ENCODE assay signal across 11 cellular contexts in genomic region chr2:200705305-200705985, GRCh38.
DNase-seq lines count a peak whose midpoint lies in the region; ATAC-seq, FAIRE-seq and TF ChIP-seq lines count a peak whose summit lies in the region.
"Had no signal": no experiment of that assay in that cellular context is flagged by ENCODE, and none has a peak within 500 bp of the region (broad histone marks: within the 10 kb centered on the region; RNA-seq: fewer than 3 reads in every experiment).

No MANE protein-coding gene starts in this region.

- no peak overlapping the region for H4K8ac ChIP-seq in H9 (replicated peaks; ENCODE audit: insufficient read length, low read depth, low read length)

- no peaks in the 10 kb centered on the region for H3K36me3 ChIP-seq in keratinocyte (ENCODE audit: control insufficient read depth in 2 of 2, extremely low read depth in 1 of 2, insufficient read depth in 2 of 2, low read length in 2 of 2)
- H3K36me3 ChIP-seq in tibial artery = no peaks in the 10 kb centered on the region

- no peak overlapping the region for H3K4ac ChIP-seq in H9 (ENCODE audit: low read depth, low read length)

- peaks cover 11 to 24% of the 10 kb centered on the region in 2 experiments for H3K4me1 Mint-ChIP-seq in H9

- H3K4me3 ChIP-seq in A549 (no peak overlapping the region), choroid plexus epithelial cell (ENCODE audit: low read depth, low read length) (no peak overlapping the region), keratinocyte (ENCODE audit: control insufficient read depth in 2 of 3, extremely low read depth in 1 of 3, insufficient read depth in 2 of 3, low read depth in 1 of 3, low read length in 3 of 3) (no peak overlapping the region), tibial artery (no peak overlapping the region), coronary artery (no peak overlapping the region)

- H2BK12ac ChIP-seq in H9 (ENCODE audit: insufficient read length, low read depth, low read length) = no peak overlapping the region

- H3K27me3 Mint-ChIP-seq in H9 (ENCODE audit: low read depth) = peaks cover 1% of the 10 kb centered on the region; the same call in 1 of the 2 replicates

- H3K27ac Mint-ChIP-seq in H9 = peak overlapping the region in 1 of 3 experiments; percentile 8; a peak in 2 of 7 replicates

- no peak for FAIRE-seq in A549 (lab: Jason Lieb, UNC)
- FAIRE-seq in keratinocyte (lab: Jason Lieb, UNC) = no peak

- H3K4me1 ChIP-seq in A549 = peaks cover 12% of the 10 kb centered on the region
- no peaks in the 10 kb centered on the region for H3K4me1 ChIP-seq in H9 (ENCODE audit: insufficient read depth, low read length)
- H3K4me1 ChIP-seq in keratinocyte (ENCODE audit: control insufficient read depth, extremely low read depth, insufficient read depth, low read length) = no peaks in the 10 kb centered on the region
- no peaks in the 10 kb centered on the region for H3K4me1 ChIP-seq in tibial artery

- no peak for TF ChIP-seq EP300 in A549 (IDR thresholded peaks at IDR 0.05)

- no peak overlapping the region for H3K56ac ChIP-seq in H9 (ENCODE audit: insufficient read length, low read depth, low read length)

- no peaks in the 10 kb centered on the region for H3K27me3 ChIP-seq in H9 (ENCODE audit: insufficient read depth, low read length)
- no peaks in the 10 kb centered on the region for H3K27me3 ChIP-seq in keratinocyte (ENCODE audit: control insufficient read depth, extremely low read depth, insufficient read depth, low read length)
- peaks cover 0 to 9% of the 10 kb centered on the region in 2 donors for H3K27me3 ChIP-seq in tibial artery

- dilution Hi-C loops in keratinocyte (cut with MboI; ENCODE audit: extremely low pct_ligation_motif_present, low sequenced_read_pairs) = no loop called here

- intact Hi-C loops in tibial artery (cut with DNase I; ENCODE audit: low total_unique reads) = no loop called here

- POLR2A ChIA-PET in A549 (lab: Yijun Ruan, JAX) = no interaction called here

- no peak overlapping the region for H2BK20ac ChIP-seq in H9 (ENCODE audit: low read depth, low read length, poor library complexity, severe bottlenecking)

- H3K23ac ChIP-seq in H9 (ENCODE audit: insufficient read length, low read depth, low read length) = no peak overlapping the region

- H2AFZ ChIP-seq in H9 (ENCODE audit: low read length) (no peak overlapping the region), keratinocyte (ENCODE audit: control insufficient read depth, low read length) (no peak overlapping the region)

- no peaks in the 10 kb centered on the region for H4K20me1 ChIP-seq in H9 (ENCODE audit: control insufficient read depth, insufficient read depth, insufficient read length)
- no peaks in the 10 kb centered on the region for H4K20me1 ChIP-seq in keratinocyte (ENCODE audit: control insufficient read depth, extremely low read depth, insufficient read depth, low read length)

- peak; percentile 52 to 75; a peak in 3 of 6 replicates for ATAC-seq in A549
- ATAC-seq in GM21367 (IDR thresholded peaks at IDR 0.05; ENCODE audit: unreplicated experiment) = no peak

- 0 out of 6 replicates have a peak overlapping the region, but pooled peaks of 1 of the 2 experiments have one; percentile 8 for H3K27ac ChIP-seq in A549
- no peak overlapping the region for H3K27ac ChIP-seq in H9 (ENCODE audit: insufficient read length, low read depth, low read length)
- no peak overlapping the region for H3K27ac ChIP-seq in keratinocyte (ENCODE audit: control insufficient read depth, insufficient read depth, low read length)
- no peak overlapping the region for H3K27ac ChIP-seq in tibial artery
- H3K27ac ChIP-seq in coronary artery = no peak overlapping the region

- peak; percentile 33 for TF ChIP-seq CTCF in A549 (IDR thresholded peaks at IDR 0.05)
- TF ChIP-seq CTCF in H9 (conservative IDR thresholded peaks at IDR 0.05) = peak; percentile 71
- TF ChIP-seq CTCF in choroid plexus epithelial cell (conservative IDR thresholded peaks at IDR 0.05; ENCODE audit: low read depth, low read length) = peak; percentile 74
- TF ChIP-seq CTCF in keratinocyte (optimal IDR thresholded peaks at IDR 0.05 in 1 of 3, IDR thresholded peaks at IDR 0.05 in 1 of 3, conservative IDR thresholded peaks at IDR 0.05 in 1 of 3; ENCODE audit: extremely low read depth in 1 of 3, insufficient read depth in 2 of 3, low read length in 3 of 3) = peak in 2 of 3 experiments; percentile 26 to 47
- no peak for TF ChIP-seq CTCF in tibial artery (IDR thresholded peaks at IDR 0.05)
- no peak for TF ChIP-seq CTCF in coronary artery (IDR thresholded peaks at IDR 0.05)

- H4K91ac ChIP-seq in H9 (ENCODE audit: insufficient read length, low read depth, low read length) = no peak overlapping the region

- no peak overlapping the region for H2BK5ac ChIP-seq in H9 (ENCODE audit: insufficient read length, low read length)

- H3K4me2 ChIP-seq in A549 (no peak overlapping the region), H9 (ENCODE audit: insufficient read depth, insufficient read length, low read length) (no peak overlapping the region), keratinocyte (ENCODE audit: control insufficient read depth, extremely low read depth, insufficient read depth, low read depth, low read length) (no peak overlapping the region)

- H3K79me2 ChIP-seq in H9 (ENCODE audit: insufficient read depth, low read length) (no peaks in the 10 kb centered on the region), keratinocyte (ENCODE audit: control insufficient read depth, insufficient read depth, low read length) (no peaks in the 10 kb centered on the region)

- WGBS in A549 (ENCODE audit: missing lambda C conversion rate) = 50% methylated on average over 3 of the region's 3 CpGs
- no CpG with 5 or more reads among the region's 3 CpGs for WGBS in H9 (ENCODE audit: extremely low coverage, insufficient read length, low lambda C conversion rate)

- no peak overlapping the region for H2BK15ac ChIP-seq in H9 (ENCODE audit: low read depth, low read length)

- H3K79me1 ChIP-seq in H9 (ENCODE audit: insufficient read depth, low read depth, low read length, poor library complexity, severe bottlenecking) = no peaks in the 10 kb centered on the region

- no peak overlapping the region for H3K9ac ChIP-seq in H9 (ENCODE audit: extremely low read depth, insufficient read length, low read length)
- H3K9ac ChIP-seq in keratinocyte (ENCODE audit: control insufficient read depth, extremely low read depth, insufficient read depth, low read length) = no peak overlapping the region

- no peaks in the 10 kb centered on the region for H3K36me3 Mint-ChIP-seq in H9 (ENCODE audit: insufficient read depth in 1 of 3, low read depth in 3 of 3)

- H3K23me2 ChIP-seq in H9 (ENCODE audit: insufficient read length, low read depth, low read length, poor library complexity, severe bottlenecking) = no peaks in the 10 kb centered on the region

- TF ChIP-seq RAD21 in A549 (conservative IDR thresholded peaks at IDR 0.05 in 1 of 2, IDR thresholded peaks at IDR 0.05 in 1 of 2) = peak; percentile 23 to 27; a peak in 3 of 5 replicates

- H3K9me3 Mint-ChIP-seq in H9 = no peaks in the 10 kb centered on the region

- no peak overlapping the region for H4K5ac ChIP-seq in H9 (ENCODE audit: insufficient read length, low read depth, low read length)

- no peak overlapping the region for H2AK5ac ChIP-seq in H9 (ENCODE audit: insufficient read length, low read length)

- H3K4me3 Mint-ChIP-seq in H9 = no peak overlapping the region

- no peak for TF ChIP-seq POLR2A in A549 (IDR thresholded peaks at IDR 0.05; ENCODE audit: low read length)

- no peak overlapping the region for H2BK120ac ChIP-seq in H9 (ENCODE audit: low read depth, low read length, poor library complexity, severe bottlenecking)

- H3K14ac ChIP-seq in H9 (ENCODE audit: insufficient read depth, low read length) = no peak overlapping the region

- H3T11ph ChIP-seq in H9 (ENCODE audit: low read length) = no peak overlapping the region

- CTCF ChIA-PET in A549 (lab: Yijun Ruan, JAX) = interaction anchor here (0.7 to 6.6 kb wide), 17 partner anchors 8 to 734 kb away, joined by 3 to 85 read pairs (median 5); partner anchors contain the start of gene KCTD18

- peak; percentile 7 to 30 for DNase-seq in A549 (ENCODE audit: low read depth in 1 of 2, low spot score in 1 of 2)
- DNase-seq in H9 = peak; percentile 80
- DNase-seq in choroid plexus epithelial cell (ENCODE audit: low read depth) = peak; percentile 54
- no peak for DNase-seq in keratinocyte (ENCODE audit: low read depth, low spot score)
- DNase-seq in tibial artery = no peak
- DNase-seq in DMS79 (lab: John Stamatoyannopoulos, UW) = no peak
- DNase-seq in coronary artery (ENCODE audit: low spot score) = no peak
- DNase-seq: DMS153, NCI-H1105, SW 1271 had no signal

- H3K9me1 ChIP-seq in keratinocyte (ENCODE audit: control insufficient read depth, extremely low read depth, insufficient read depth, low read length) = no peaks in the 10 kb centered on the region

- H3K9me3 ChIP-seq in A549 (no peaks in the 10 kb centered on the region), H9 (ENCODE audit: control insufficient read depth, low read depth, low read length) (no peaks in the 10 kb centered on the region), keratinocyte (ENCODE audit: control insufficient read depth, low read depth, low read length) (no peaks in the 10 kb centered on the region), tibial artery (no peaks in the 10 kb centered on the region)

- H3K18ac ChIP-seq in H9 (ENCODE audit: insufficient read length, low read depth, low read length) = no peak overlapping the region

TF ChIP-seq in A549, 52 proteins besides CTCF, POLR2A, EP300 and RAD21:
- no peak for TF ChIP-seq MAFK (IDR thresholded peaks at IDR 0.05; ENCODE audit: partially characterized antibody)
- no peak for TF ChIP-seq ZFP36 (IDR thresholded peaks at IDR 0.05; ENCODE audit: borderline replicate concordance, partially characterized antibody)
- TF ChIP-seq MAX (IDR thresholded peaks at IDR 0.05) = no peak

Comparison
In these comparisons a context has a peak if more than half of its experiments do, and no peak if none do; other contexts are left out.
1. DNase-seq: peak in A549 (2 of 2), H9 (single experiment) and choroid plexus epithelial cell (single experiment); none in keratinocyte (single experiment), tibial artery (0 of 2), DMS79 (single experiment) and coronary artery (single experiment).
2. CTCF ChIP-seq: peak in A549 (single experiment), H9 (single experiment), choroid plexus epithelial cell (single experiment) and keratinocyte (2 of 3); none in tibial artery (0 of 2) and coronary artery (single experiment).